ENCODE assay signal across 14 cellular contexts in the genomic region with DNA sequence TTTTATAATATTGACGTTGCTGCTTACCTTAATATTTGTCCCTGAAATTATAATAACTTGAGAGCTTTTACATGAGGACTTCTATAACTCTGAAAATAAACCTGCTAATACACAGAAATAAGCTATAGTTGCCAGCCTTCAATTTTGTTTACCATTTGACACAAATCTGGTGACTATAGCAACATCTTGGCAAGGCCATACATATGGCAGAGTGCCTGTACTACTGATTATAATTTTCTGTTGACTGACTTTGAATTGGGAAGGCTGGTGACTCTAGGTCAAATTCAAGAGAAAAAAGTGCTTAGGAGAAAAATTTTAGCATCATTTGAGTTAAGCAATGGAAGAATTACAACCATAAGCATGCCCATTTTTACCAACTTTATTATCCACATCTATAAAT.
"Had no signal": no experiment of that assay in that cellular context is flagged by ENCODE, and none has a peak within 500 bp of the region (broad histone marks: within the 10 kb centered on the region; RNA-seq: fewer than 3 reads in every experiment).

No MANE protein-coding gene starts in this region.

- H3K27ac ChIP-seq: dorsolateral prefrontal cortex, lower lobe of right lung, thoracic aorta, WERI-Rb-1 had no signal

- ATAC-seq: activated CD8-positive, alpha-beta T cell treated with anti-CD3 and anti-CD28 coated beads for 36 hours; activated T-cell treated with anti-CD3 and anti-CD28 coated beads, Interleukin-2, amount 50 U/mL, for 72 hours; esophagus mucosa; lower lobe of right lung; stimulated activated naive CD8-positive, alpha-beta T cell treated with anti-CD3 and anti-CD28 coated beads, Interleukin-15, amount 100 ng/mL, for 72 hours had no signal

- H3K4me1 ChIP-seq: lower lobe of right lung had no signal

- DNase-seq: activated CD4-positive, alpha-beta T cell treated with anti-CD3 and anti-CD28 coated beads for 4 hours; activated CD8-positive, alpha-beta memory T cell treated with anti-CD3 and anti-CD28 coated beads, Interleukin-2, amount 50 U/mL, for 4 hours; activated CD8-positive, alpha-beta T cell treated with anti-CD3 and anti-CD28 coated beads for 36 hours; activated naive CD8-positive, alpha-beta T cell treated with anti-CD3 and anti-CD28 coated beads, Interleukin-2, amount 10 ng/mL, durations not matched to agents 7 days and 5 days; activated T-cell treated with anti-CD3 and anti-CD28 coated beads, Interleukin-2, amount 50 U/mL, for 72 hours; anterior cingulate cortex; dorsolateral prefrontal cortex; hypothalamus; lower lobe of right lung; stimulated activated CD4-positive, alpha-beta T cell treated with anti-CD3 and anti-CD28 coated beads, Interleukin-4, amount 100 ng/mL, for 1 hour; stimulated activated naive CD8-positive, alpha-beta T cell treated with anti-CD3 and anti-CD28 coated beads, Interleukin-15, amount 100 ng/mL, for 72 hours; WERI-Rb-1 had no signal

- H3K36me3 ChIP-seq: lower lobe of right lung, thoracic aorta, WERI-Rb-1 had no signal

- H3K27me3 ChIP-seq: dorsolateral prefrontal cortex had no signal

- H3K4me3 ChIP-seq: dorsolateral prefrontal cortex, lower lobe of right lung, thoracic aorta had no signal

- H3K9me3 ChIP-seq: lower lobe of right lung, thoracic aorta had no signal
